8 cellular contexts compared by ENCODE assay signal in genomic region chr1:173476664-173477285, GRCh38. TPM values are rescaled to one million over a fixed set of nuclear protein-coding genes. Genes with fewer than 3 reads are reported as not detected.
DNase-seq lines count a peak whose midpoint lies in the region; FAIRE-seq and TF ChIP-seq lines count a peak whose summit lies in the region.

No MANE protein-coding gene starts in this region.

- H3K27me3 ChIP-seq in stomach, result no peaks in the 10 kb centered on the region

- H3K9me3 Mint-ChIP-seq in activated T-helper 2 cell treated with anti-CD3 and anti-CD28 coated beads, Interferon-gamma antibody, Interleukin-2, Interleukin-4, amounts not matched to agents 10 μg/mL and 5 μg/mL and 100 μg/mL, durations not matched to agents 14 hours and 24 hours and 36 hours, result peaks cover 5% of the 10 kb centered on the region
- H3K9me3 Mint-ChIP-seq in nephron progenitor cell, result peaks cover 6% of the 10 kb centered on the region

- peaks cover 52% of the 10 kb centered on the region for H3K36me3 Mint-ChIP-seq in activated T-helper 2 cell treated with anti-CD3 and anti-CD28 coated beads, Interferon-gamma antibody, Interleukin-2, Interleukin-4, amounts not matched to agents 10 μg/mL and 5 μg/mL and 100 μg/mL, durations not matched to agents 14 hours and 24 hours and 36 hours (ENCODE audit: low read depth)
- H3K36me3 Mint-ChIP-seq in nephron progenitor cell (ENCODE audit: low read depth), result peaks cover 45% of the 10 kb centered on the region

- intact Hi-C loops in activated T-helper 2 cell treated with anti-CD3 and anti-CD28 coated beads, Interferon-gamma antibody, Interleukin-2, Interleukin-4, amounts not matched to agents 10 μg/mL and 5 μg/mL and 100 μg/mL, durations not matched to agents 14 hours and 24 hours and 36 hours (cut with micrococcal nuclease), result loop anchor here (1.0 to 10.0 kb wide), 10 partner anchors 239 to 1692 kb away; partner anchors contain the start of genes CACYBP, CENPL, DARS2 and METTL13
- intact Hi-C loops in stomach (cut with DNase I; ENCODE audit: low total_unique reads), result no loop called here

- H3K9me3 ChIP-seq in stomach, result no peaks in the 10 kb centered on the region

- peaks cover 40 to 80% (median 58%) of the 10 kb centered on the region in 4 donors for H3K4me1 ChIP-seq in stomach

- 0 to 1% (median 0%) methylated on average over 11 to 62 of the region's 62 CpGs for WGBS in stomach, 5 donors

- peak overlapping the region; percentile 94 for H3K27ac Mint-ChIP-seq in activated T-helper 2 cell treated with anti-CD3 and anti-CD28 coated beads, Interferon-gamma antibody, Interleukin-2, Interleukin-4, amounts not matched to agents 10 μg/mL and 5 μg/mL and 100 μg/mL, durations not matched to agents 14 hours and 24 hours and 36 hours
- H3K27ac Mint-ChIP-seq in nephron progenitor cell, result peak overlapping the region; percentile 83

- TF ChIP-seq EP300 in stomach (IDR thresholded peaks at IDR 0.05), result no peak

- TF ChIP-seq POLR2A in H54 (IDR thresholded peaks at IDR 0.05; ENCODE audit: low read depth, low read length), result peak; percentile 88
- no peak for TF ChIP-seq POLR2A in stomach (IDR thresholded peaks at IDR 0.05)

- peak overlapping the region; percentile 93 to 99 (median 97) for H3K27ac ChIP-seq in stomach

- peak overlapping the region; percentile 92 for H3K4me3 Mint-ChIP-seq in activated T-helper 2 cell treated with anti-CD3 and anti-CD28 coated beads, Interferon-gamma antibody, Interleukin-2, Interleukin-4, amounts not matched to agents 10 μg/mL and 5 μg/mL and 100 μg/mL, durations not matched to agents 14 hours and 24 hours and 36 hours (ENCODE audit: low read depth)
- H3K4me3 Mint-ChIP-seq in nephron progenitor cell, result peak overlapping the region; percentile 91

- H3K27me3 Mint-ChIP-seq in activated T-helper 2 cell treated with anti-CD3 and anti-CD28 coated beads, Interferon-gamma antibody, Interleukin-2, Interleukin-4, amounts not matched to agents 10 μg/mL and 5 μg/mL and 100 μg/mL, durations not matched to agents 14 hours and 24 hours and 36 hours (ENCODE audit: low read depth), result no peaks in the 10 kb centered on the region
- H3K27me3 Mint-ChIP-seq in nephron progenitor cell (ENCODE audit: low read depth, poor library complexity), result no peaks in the 10 kb centered on the region

- peaks cover 53% of the 10 kb centered on the region for H3K4me1 Mint-ChIP-seq in activated T-helper 2 cell treated with anti-CD3 and anti-CD28 coated beads, Interferon-gamma antibody, Interleukin-2, Interleukin-4, amounts not matched to agents 10 μg/mL and 5 μg/mL and 100 μg/mL, durations not matched to agents 14 hours and 24 hours and 36 hours (ENCODE audit: low read depth)
- H3K4me1 Mint-ChIP-seq in nephron progenitor cell, result peaks cover 62% of the 10 kb centered on the region

- FAIRE-seq in H54 (lab: Jason Lieb, UNC), result no peak

- no peak for TF ChIP-seq CTCF in nephron progenitor cell (IDR thresholded peaks at IDR 0.05)
- TF ChIP-seq CTCF in stomach (IDR thresholded peaks at IDR 0.05), result no peak

- DNase-seq in ELR (ENCODE audit: low read depth) (peak; percentile 93), H54 (ENCODE audit: insufficient read length, low spot score) (peak; percentile 85), LoVo (ENCODE audit: low spot score) (peak; percentile 94), RPMI8226 (peak; percentile 96), fibroblast of the conjunctiva (ENCODE audit: low read depth) (peak; percentile 79), nephron progenitor cell (peak; percentile 87), stomach (peak; percentile 89)
- peak; percentile 74 for DNase-seq in activated T-helper 2 cell treated with anti-CD3 and anti-CD28 coated beads, Interferon-gamma antibody, Interleukin-2, Interleukin-4, amounts not matched to agents 10 μg/mL and 5 μg/mL and 100 μg/mL, durations not matched to agents 14 hours and 24 hours and 36 hours (ENCODE audit: low spot score)

- H3K4me3 ChIP-seq in stomach, result peak overlapping the region; percentile 77 to 85 (median 78)

- H3K36me3 ChIP-seq in stomach, result peaks cover 9 to 19% (median 15%) of the 10 kb centered on the region in 4 donors

RNA-seq across cellular contexts. Expression of gene PRDX6, which starts 0.4 kb away (rescaled TPM):
- total RNA-seq in activated T-helper 2 cell treated with anti-CD3 and anti-CD28 coated beads, Interferon-gamma antibody, Interleukin-2, Interleukin-4, amounts not matched to agents 10 μg/mL and 5 μg/mL and 100 μg/mL, durations not matched to agents 14 hours and 24 hours and 36 hours, result 148 and 150 TPM in 2 replicates
- total RNA-seq in stomach, result 100 to 1,000 TPM in 3 of 5 donors, 10 to 100 TPM in 2; 81.1 to 202 (median 121) TPM
- 100 to 1,000 TPM; 175 to 385 (median 350) TPM for polyA plus RNA-seq in stomach

Comparison
In these comparisons a context has a peak if more than half of its experiments do, and no peak if none do; other contexts are left out.
1. Peak in every context shown above with its lines: DNase-seq, H3K4me3 ChIP-seq and H3K27ac ChIP-seq.